Comparison of ENCODE assay signal across 2 cellular contexts in the genomic region with DNA sequence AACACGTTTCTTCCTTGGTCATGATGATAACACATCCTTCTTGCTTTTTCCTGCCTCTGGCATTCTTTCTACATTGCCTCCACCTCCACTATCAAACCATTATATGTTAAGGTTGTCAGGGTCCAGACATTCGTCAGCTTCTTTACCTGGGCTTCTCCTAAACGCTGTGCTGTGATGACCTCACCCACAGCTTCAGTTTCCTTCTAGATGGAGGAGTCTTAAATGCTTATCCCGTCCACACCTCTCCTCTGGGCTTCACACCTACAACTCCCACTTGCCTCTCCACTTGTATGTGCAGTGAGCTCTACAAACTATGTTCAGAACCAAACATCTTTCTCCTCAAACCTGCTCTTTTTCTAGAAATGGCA.
TF ChIP-seq lines count a peak whose summit lies in the region.

No MANE protein-coding gene starts in this region.

TF ChIP-seq in SK-N-SH, 30 proteins besides CTCF, POLR2A, EP300 and RAD21 (continued from another document):
- TF ChIP-seq GATA2 (CRISPR knock-in tag; IDR thresholded peaks at IDR 0.05) (no peak), MEF2A (IDR thresholded peaks at IDR 0.05; ENCODE audit: borderline replicate concordance, low read depth) (no peak), TCF12 (IDR thresholded peaks at IDR 0.05) (no peak), TAF1 (IDR thresholded peaks at IDR 0.05; ENCODE audit: borderline replicate concordance, low read depth, low read length) (no peak), NFIC (IDR thresholded peaks at IDR 0.05; ENCODE audit: borderline replicate concordance) (no peak), FOSL2 (IDR thresholded peaks at IDR 0.05; ENCODE audit: borderline replicate concordance, low read depth) (no peak), TEAD4 (IDR thresholded peaks at IDR 0.05; ENCODE audit: borderline replicate concordance, insufficient read depth) (no peak), CHD2 (IDR thresholded peaks at IDR 0.05; ENCODE audit: low read length, partially characterized antibody) (no peak), YY1 (IDR thresholded peaks at IDR 0.05; ENCODE audit: low read depth) (no peak), EZH2phosphoT487 (IDR thresholded peaks at IDR 0.05; ENCODE audit: borderline replicate concordance, low read depth) (no peak), SMC3 (IDR thresholded peaks at IDR 0.05; ENCODE audit: low read depth, low read length) (no peak), ELF1 (IDR thresholded peaks at IDR 0.05) (no peak)
- TF ChIP-seq, protein P1, sequence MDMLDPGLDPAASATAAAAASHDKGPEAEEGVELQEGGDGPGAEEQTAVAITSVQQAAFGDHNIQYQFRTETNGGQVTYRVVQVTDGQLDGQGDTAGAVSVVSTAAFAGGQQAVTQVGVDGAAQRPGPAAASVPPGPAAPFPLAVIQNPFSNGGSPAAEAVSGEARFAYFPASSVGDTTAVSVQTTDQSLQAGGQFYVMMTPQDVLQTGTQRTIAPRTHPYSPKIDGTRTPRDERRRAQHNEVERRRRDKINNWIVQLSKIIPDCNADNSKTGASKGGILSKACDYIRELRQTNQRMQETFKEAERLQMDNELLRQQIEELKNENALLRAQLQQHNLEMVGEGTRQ (IDR thresholded peaks at IDR 0.05; ENCODE audit: borderline replicate concordance, low read depth, low read length) = no peak
TF ChIP-seq in SK-N-SH: peak in this region for 0.

TF ChIP-seq in SK-N-SH treated with all-trans-retinoic acid at 6 μM for 48 hours, 23 proteins besides CTCF, POLR2A, EP300 and RAD21:
- TF ChIP-seq, protein P2, sequence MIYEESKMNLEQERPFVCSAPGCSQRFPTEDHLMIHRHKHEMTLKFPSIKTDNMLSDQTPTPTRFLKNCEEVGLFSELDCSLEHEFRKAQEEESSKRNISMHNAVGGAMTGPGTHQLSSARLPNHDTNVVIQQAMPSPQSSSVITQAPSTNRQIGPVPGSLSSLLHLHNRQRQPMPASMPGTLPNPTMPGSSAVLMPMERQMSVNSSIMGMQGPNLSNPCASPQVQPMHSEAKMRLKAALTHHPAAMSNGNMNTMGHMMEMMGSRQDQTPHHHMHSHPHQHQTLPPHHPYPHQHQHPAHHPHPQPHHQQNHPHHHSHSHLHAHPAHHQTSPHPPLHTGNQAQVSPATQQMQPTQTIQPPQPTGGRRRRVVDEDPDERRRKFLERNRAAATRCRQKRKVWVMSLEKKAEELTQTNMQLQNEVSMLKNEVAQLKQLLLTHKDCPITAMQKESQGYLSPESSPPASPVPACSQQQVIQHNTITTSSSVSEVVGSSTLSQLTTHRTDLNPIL (CRISPR knock-in tag; IDR thresholded peaks at IDR 0.05; ENCODE audit: low read depth) = no peak
